In the genomic region with DNA sequence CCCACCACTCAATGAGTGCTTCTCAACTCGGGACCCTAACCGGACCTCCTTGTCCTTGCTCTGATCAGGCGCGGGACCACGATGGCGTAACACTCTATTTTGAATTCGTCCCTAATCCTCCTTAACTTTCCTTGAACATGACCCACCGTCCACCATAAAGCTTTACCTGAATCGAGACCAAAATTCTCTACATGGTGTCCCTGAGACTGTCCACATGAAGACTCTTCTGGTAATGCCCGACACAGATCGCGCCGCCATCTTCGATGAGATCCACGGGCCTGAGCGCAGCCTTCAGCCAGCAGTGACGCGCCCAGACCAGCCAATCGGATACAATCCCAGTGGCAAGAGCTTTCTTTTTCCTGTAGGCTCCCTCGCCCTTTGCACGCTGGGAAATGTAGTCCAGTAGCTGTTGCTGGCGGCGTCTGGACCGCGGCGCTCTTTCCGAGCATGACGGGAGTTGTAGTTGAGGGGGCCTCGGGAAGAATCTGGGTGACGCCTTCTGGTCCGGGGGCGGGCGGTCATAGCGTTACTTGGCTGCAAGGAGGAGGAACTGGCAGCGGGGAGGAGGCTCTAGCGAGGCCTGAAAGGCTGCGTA, we compare ENCODE assay signal across 8 cellular contexts. TPM values are rescaled to one million over a fixed set of nuclear protein-coding genes. Genes with fewer than 3 reads are reported as not detected.
DNase-seq lines count a peak whose midpoint lies in the region; TF ChIP-seq lines count a peak whose summit lies in the region.

A gene (minus strand): TSS at position 284 of the 595 bp plus-strand sequence. CDS start 26 bp downstream, at position 258.
A gene (plus strand): TSS at position 517 of the 595 bp plus-strand sequence. CDS start 306 bp downstream, outside the sequence.

- H3K4me1 Mint-ChIP-seq in activated naive CD4-positive, alpha-beta T cell treated with anti-CD3 and anti-CD28 coated beads, Interleukin-2, amount 10 ng/mL, durations not matched to agents 7 days and 5 days = peaks cover 58% of the 10 kb centered on the region

- H3K27me3 Mint-ChIP-seq in activated naive CD4-positive, alpha-beta T cell treated with anti-CD3 and anti-CD28 coated beads, Interleukin-2, amount 10 ng/mL, durations not matched to agents 7 days and 5 days = peaks cover 3% of the 10 kb centered on the region

- H3K27ac Mint-ChIP-seq in activated naive CD4-positive, alpha-beta T cell treated with anti-CD3 and anti-CD28 coated beads, Interleukin-2, amount 10 ng/mL, durations not matched to agents 7 days and 5 days = peak within 1 kb of the TSS; percentile 98

- H3K36me3 Mint-ChIP-seq in activated naive CD4-positive, alpha-beta T cell treated with anti-CD3 and anti-CD28 coated beads, Interleukin-2, amount 10 ng/mL, durations not matched to agents 7 days and 5 days = peaks cover 73% of the 10 kb centered on the region

- DNase-seq in GF-D8 (lab: John Stamatoyannopoulos, UW) (peak; percentile 97), HEK293T (ENCODE audit: extremely low spot score) (peak; percentile 94), MV-4-11 (lab: John Stamatoyannopoulos, UW) (peak; percentile 99), SK-MEL-5 (ENCODE audit: low read depth, low spot score) (peak; percentile 99), germinal center (ENCODE audit: low spot score) (peak; percentile 95), non-pigmented ciliary epithelial cell (ENCODE audit: low read depth) (peak; percentile 97), superior temporal gyrus (ENCODE audit: extremely low spot score) (peak; percentile 100)
- peak; percentile 98 for DNase-seq in activated naive CD4-positive, alpha-beta T cell treated with anti-CD3 and anti-CD28 coated beads, Interleukin-2, amount 10 ng/mL, durations not matched to agents 7 days and 5 days

- in situ Hi-C loops in SK-MEL-5 (cut with HindIII; ENCODE audit: low pct_unique_long_range_greater_than_20kb, low sequenced_read_pairs) = no loop called here

- peak within 1 kb of the TSS; percentile 96 for H3K4me3 Mint-ChIP-seq in activated naive CD4-positive, alpha-beta T cell treated with anti-CD3 and anti-CD28 coated beads, Interleukin-2, amount 10 ng/mL, durations not matched to agents 7 days and 5 days

- POLR2A ChIA-PET in HEK293T (lab: Yijun Ruan, JAX) = interaction anchor here (0.6 to 1.5 kb wide), 14 partner anchors 9 to 135 kb away, joined by 3 to 13 read pairs (median 4); a partner anchor contains a TSS

- CTCF ChIA-PET in HEK293T (lab: Yijun Ruan, JAX) = interaction anchor here (1.1 to 1.3 kb wide), 2 partner anchors 10 to 51 kb away, joined by 3 to 7 read pairs; no protein-coding TSS in a partner anchor
- CTCF ChIA-PET in activated naive CD4-positive, alpha-beta T cell treated with anti-CD3 and anti-CD28 coated beads, Interleukin-2, amount 10 ng/mL, durations not matched to agents 7 days and 5 days (lab: Charles Lee) = interaction anchor here (3.6 kb wide), 1 partner anchor 10 kb away, joined by 13 read pairs; no protein-coding TSS in a partner anchor

- peaks cover 18% of the 10 kb centered on the region for H3K9me3 Mint-ChIP-seq in activated naive CD4-positive, alpha-beta T cell treated with anti-CD3 and anti-CD28 coated beads, Interleukin-2, amount 10 ng/mL, durations not matched to agents 7 days and 5 days

TF ChIP-seq in HEK293T, 16 proteins besides CTCF, POLR2A, EP300 and RAD21:
- TF ChIP-seq L3MBTL2 (conservative IDR thresholded peaks at IDR 0.05) (peak; percentile 81), NFRKB (IDR thresholded peaks at IDR 0.05) (peak; percentile 53; the same call in 1 of the 2 replicates), LEF1 (IDR thresholded peaks at IDR 0.05; ENCODE audit: borderline replicate concordance) (no peak), ELF4 (IDR thresholded peaks at IDR 0.05) (peak; percentile 63; the same call in 1 of the 2 replicates), HDGF (IDR thresholded peaks at IDR 0.05; ENCODE audit: borderline replicate concordance) (no peak)

RNA-seq across cellular contexts. Expression of the first gene that starts in this region (rescaled TPM):
- 33.8 and 33.9 TPM in 2 replicates for total RNA-seq in SK-MEL-5 (2014; rRNA removed; shearing (Covaris generic))
- polyA plus RNA-seq in SK-MEL-5 (2015; cell fraction: cytosol; rRNA removed) = 13.6 and 14.3 TPM in 2 replicates
- 12.5 and 14.0 TPM in 2 replicates for polyA plus RNA-seq in SK-MEL-5 (2015; cell fraction: nucleus; rRNA removed)

RNA-seq across cellular contexts. Expression of the second gene that starts in this region (rescaled TPM):
- total RNA-seq in SK-MEL-5 (2014; rRNA removed; shearing (Covaris generic)) = 14.6 and 14.9 TPM in 2 replicates
- 6.0 and 7.8 TPM in 2 replicates for polyA plus RNA-seq in SK-MEL-5 (2015; cell fraction: cytosol; rRNA removed)
- polyA plus RNA-seq in SK-MEL-5 (2015; cell fraction: nucleus; rRNA removed) = 32.9 and 35.8 TPM in 2 replicates

Comparison
In these comparisons a context has a peak if more than half of its experiments do, and no peak if none do; other contexts are left out.
1. Peak in every context shown above with its lines: DNase-seq.